In genomic region chr1:179876289-179876715, GRCh38 we compare ENCODE assay signal across 1 cellular context.
A peak's percentile ranks its signal among the peaks of the same experiment; 100 is the strongest.
TF ChIP-seq lines count a peak whose summit lies in the region.

No MANE protein-coding gene starts in this region.

TF ChIP-seq in K562, 482 proteins besides CTCF, POLR2A, EP300 and RAD21 (continues in another document):
- TF ChIP-seq, protein P1, sequence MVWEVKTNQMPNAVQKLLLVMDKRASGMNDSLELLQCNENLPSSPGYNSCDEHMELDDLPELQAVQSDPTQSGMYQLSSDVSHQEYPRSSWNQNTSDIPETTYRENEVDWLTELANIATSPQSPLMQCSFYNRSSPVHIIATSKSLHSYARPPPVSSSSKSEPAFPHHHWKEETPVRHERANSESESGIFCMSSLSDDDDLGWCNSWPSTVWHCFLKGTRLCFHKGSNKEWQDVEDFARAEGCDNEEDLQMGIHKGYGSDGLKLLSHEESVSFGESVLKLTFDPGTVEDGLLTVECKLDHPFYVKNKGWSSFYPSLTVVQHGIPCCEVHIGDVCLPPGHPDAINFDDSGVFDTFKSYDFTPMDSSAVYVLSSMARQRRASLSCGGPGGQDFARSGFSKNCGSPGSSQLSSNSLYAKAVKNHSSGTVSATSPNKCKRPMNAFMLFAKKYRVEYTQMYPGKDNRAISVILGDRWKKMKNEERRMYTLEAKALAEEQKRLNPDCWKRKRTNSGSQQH (CRISPR knock-in tag; IDR thresholded peaks at IDR 0.05), result no peak
- no peak for TF ChIP-seq PCBP1 (IDR thresholded peaks at IDR 0.05; ENCODE audit: low read depth, low read length, poor library complexity, severe bottlenecking)
- peak; percentile 76; the same call in 1 of the 2 replicates for TF ChIP-seq BHLHE40 (IDR thresholded peaks at IDR 0.05; ENCODE audit: low read length)
- TF ChIP-seq NFIX (CRISPR knock-in tag; IDR thresholded peaks at IDR 0.05; ENCODE audit: low read depth), result no peak
- peak; percentile 93 for TF ChIP-seq TEAD4 (IDR thresholded peaks at IDR 0.05; ENCODE audit: low read length)
- no peak for TF ChIP-seq TEAD4 (CRISPR knock-in tag; IDR thresholded peaks at IDR 0.05; ENCODE audit: borderline replicate concordance)
- TF ChIP-seq, protein P2, sequence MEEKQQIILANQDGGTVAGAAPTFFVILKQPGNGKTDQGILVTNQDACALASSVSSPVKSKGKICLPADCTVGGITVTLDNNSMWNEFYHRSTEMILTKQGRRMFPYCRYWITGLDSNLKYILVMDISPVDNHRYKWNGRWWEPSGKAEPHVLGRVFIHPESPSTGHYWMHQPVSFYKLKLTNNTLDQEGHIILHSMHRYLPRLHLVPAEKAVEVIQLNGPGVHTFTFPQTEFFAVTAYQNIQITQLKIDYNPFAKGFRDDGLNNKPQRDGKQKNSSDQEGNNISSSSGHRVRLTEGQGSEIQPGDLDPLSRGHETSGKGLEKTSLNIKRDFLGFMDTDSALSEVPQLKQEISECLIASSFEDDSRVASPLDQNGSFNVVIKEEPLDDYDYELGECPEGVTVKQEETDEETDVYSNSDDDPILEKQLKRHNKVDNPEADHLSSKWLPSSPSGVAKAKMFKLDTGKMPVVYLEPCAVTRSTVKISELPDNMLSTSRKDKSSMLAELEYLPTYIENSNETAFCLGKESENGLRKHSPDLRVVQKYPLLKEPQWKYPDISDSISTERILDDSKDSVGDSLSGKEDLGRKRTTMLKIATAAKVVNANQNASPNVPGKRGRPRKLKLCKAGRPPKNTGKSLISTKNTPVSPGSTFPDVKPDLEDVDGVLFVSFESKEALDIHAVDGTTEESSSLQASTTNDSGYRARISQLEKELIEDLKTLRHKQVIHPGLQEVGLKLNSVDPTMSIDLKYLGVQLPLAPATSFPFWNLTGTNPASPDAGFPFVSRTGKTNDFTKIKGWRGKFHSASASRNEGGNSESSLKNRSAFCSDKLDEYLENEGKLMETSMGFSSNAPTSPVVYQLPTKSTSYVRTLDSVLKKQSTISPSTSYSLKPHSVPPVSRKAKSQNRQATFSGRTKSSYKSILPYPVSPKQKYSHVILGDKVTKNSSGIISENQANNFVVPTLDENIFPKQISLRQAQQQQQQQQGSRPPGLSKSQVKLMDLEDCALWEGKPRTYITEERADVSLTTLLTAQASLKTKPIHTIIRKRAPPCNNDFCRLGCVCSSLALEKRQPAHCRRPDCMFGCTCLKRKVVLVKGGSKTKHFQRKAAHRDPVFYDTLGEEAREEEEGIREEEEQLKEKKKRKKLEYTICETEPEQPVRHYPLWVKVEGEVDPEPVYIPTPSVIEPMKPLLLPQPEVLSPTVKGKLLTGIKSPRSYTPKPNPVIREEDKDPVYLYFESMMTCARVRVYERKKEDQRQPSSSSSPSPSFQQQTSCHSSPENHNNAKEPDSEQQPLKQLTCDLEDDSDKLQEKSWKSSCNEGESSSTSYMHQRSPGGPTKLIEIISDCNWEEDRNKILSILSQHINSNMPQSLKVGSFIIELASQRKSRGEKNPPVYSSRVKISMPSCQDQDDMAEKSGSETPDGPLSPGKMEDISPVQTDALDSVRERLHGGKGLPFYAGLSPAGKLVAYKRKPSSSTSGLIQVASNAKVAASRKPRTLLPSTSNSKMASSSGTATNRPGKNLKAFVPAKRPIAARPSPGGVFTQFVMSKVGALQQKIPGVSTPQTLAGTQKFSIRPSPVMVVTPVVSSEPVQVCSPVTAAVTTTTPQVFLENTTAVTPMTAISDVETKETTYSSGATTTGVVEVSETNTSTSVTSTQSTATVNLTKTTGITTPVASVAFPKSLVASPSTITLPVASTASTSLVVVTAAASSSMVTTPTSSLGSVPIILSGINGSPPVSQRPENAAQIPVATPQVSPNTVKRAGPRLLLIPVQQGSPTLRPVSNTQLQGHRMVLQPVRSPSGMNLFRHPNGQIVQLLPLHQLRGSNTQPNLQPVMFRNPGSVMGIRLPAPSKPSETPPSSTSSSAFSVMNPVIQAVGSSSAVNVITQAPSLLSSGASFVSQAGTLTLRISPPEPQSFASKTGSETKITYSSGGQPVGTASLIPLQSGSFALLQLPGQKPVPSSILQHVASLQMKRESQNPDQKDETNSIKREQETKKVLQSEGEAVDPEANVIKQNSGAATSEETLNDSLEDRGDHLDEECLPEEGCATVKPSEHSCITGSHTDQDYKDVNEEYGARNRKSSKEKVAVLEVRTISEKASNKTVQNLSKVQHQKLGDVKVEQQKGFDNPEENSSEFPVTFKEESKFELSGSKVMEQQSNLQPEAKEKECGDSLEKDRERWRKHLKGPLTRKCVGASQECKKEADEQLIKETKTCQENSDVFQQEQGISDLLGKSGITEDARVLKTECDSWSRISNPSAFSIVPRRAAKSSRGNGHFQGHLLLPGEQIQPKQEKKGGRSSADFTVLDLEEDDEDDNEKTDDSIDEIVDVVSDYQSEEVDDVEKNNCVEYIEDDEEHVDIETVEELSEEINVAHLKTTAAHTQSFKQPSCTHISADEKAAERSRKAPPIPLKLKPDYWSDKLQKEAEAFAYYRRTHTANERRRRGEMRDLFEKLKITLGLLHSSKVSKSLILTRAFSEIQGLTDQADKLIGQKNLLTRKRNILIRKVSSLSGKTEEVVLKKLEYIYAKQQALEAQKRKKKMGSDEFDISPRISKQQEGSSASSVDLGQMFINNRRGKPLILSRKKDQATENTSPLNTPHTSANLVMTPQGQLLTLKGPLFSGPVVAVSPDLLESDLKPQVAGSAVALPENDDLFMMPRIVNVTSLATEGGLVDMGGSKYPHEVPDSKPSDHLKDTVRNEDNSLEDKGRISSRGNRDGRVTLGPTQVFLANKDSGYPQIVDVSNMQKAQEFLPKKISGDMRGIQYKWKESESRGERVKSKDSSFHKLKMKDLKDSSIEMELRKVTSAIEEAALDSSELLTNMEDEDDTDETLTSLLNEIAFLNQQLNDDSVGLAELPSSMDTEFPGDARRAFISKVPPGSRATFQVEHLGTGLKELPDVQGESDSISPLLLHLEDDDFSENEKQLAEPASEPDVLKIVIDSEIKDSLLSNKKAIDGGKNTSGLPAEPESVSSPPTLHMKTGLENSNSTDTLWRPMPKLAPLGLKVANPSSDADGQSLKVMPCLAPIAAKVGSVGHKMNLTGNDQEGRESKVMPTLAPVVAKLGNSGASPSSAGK (IDR thresholded peaks at IDR 0.05), result no peak
- TF ChIP-seq ZNF280B (CRISPR knock-in tag; IDR thresholded peaks at IDR 0.05), result no peak
- TF ChIP-seq, protein P3, sequence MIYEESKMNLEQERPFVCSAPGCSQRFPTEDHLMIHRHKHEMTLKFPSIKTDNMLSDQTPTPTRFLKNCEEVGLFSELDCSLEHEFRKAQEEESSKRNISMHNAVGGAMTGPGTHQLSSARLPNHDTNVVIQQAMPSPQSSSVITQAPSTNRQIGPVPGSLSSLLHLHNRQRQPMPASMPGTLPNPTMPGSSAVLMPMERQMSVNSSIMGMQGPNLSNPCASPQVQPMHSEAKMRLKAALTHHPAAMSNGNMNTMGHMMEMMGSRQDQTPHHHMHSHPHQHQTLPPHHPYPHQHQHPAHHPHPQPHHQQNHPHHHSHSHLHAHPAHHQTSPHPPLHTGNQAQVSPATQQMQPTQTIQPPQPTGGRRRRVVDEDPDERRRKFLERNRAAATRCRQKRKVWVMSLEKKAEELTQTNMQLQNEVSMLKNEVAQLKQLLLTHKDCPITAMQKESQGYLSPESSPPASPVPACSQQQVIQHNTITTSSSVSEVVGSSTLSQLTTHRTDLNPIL (CRISPR knock-in tag; IDR thresholded peaks at IDR 0.05), result no peak
- peak; percentile 91 for TF ChIP-seq CEBPG (CRISPR knock-in tag; IDR thresholded peaks at IDR 0.05)
- TF ChIP-seq CEBPG (tag; conservative IDR thresholded peaks at IDR 0.05 in 1 of 2, IDR thresholded peaks at IDR 0.05 in 1 of 2), result peak; percentile 97 to 98
- no peak for TF ChIP-seq GTF2E2 (tag; IDR thresholded peaks at IDR 0.05)
- TF ChIP-seq MXI1 (IDR thresholded peaks at IDR 0.05; ENCODE audit: low read depth, low read length), result no peak
- TF ChIP-seq, protein P4, sequence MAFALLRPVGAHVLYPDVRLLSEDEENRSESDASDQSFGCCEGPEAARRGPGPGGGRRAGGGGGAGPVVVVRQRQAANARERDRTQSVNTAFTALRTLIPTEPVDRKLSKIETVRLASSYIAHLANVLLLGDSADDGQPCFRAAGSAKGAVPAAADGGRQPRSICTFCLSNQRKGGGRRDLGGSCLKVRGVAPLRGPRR (CRISPR knock-in tag; IDR thresholded peaks at IDR 0.05), result no peak
- no peak for TF ChIP-seq ARID2 (IDR thresholded peaks at IDR 0.05)
- peak; percentile 17; the same call in 1 of the 2 replicates for TF ChIP-seq ZNF316 (IDR thresholded peaks at IDR 0.05)
- no peak for TF ChIP-seq ZNF778 (CRISPR knock-in tag; IDR thresholded peaks at IDR 0.05)
- TF ChIP-seq, protein P5, sequence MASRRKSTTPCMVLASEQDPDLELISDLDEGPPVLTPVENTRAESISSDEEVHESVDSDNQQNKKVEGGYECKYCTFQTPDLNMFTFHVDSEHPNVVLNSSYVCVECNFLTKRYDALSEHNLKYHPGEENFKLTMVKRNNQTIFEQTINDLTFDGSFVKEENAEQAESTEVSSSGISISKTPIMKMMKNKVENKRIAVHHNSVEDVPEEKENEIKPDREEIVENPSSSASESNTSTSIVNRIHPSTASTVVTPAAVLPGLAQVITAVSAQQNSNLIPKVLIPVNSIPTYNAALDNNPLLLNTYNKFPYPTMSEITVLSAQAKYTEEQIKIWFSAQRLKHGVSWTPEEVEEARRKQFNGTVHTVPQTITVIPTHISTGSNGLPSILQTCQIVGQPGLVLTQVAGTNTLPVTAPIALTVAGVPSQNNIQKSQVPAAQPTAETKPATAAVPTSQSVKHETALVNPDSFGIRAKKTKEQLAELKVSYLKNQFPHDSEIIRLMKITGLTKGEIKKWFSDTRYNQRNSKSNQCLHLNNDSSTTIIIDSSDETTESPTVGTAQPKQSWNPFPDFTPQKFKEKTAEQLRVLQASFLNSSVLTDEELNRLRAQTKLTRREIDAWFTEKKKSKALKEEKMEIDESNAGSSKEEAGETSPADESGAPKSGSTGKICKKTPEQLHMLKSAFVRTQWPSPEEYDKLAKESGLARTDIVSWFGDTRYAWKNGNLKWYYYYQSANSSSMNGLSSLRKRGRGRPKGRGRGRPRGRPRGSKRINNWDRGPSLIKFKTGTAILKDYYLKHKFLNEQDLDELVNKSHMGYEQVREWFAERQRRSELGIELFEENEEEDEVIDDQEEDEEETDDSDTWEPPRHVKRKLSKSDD (conservative IDR thresholded peaks at IDR 0.05; ENCODE audit: low read length), result no peak
- no peak for TF ChIP-seq SMARCB1 (IDR thresholded peaks at IDR 0.05; ENCODE audit: insufficient read length, low read depth)
- TF ChIP-seq FOSL1 (tag; conservative IDR thresholded peaks at IDR 0.05), result peak; percentile 98
- no peak for TF ChIP-seq TAF7 (tag; IDR thresholded peaks at IDR 0.05)
- TF ChIP-seq FOS (IDR thresholded peaks at IDR 0.05; ENCODE audit: extremely low read depth, insufficient read length), result peak; percentile 57
- TF ChIP-seq BRD4 (IDR thresholded peaks at IDR 0.05), result no peak
- no peak for TF ChIP-seq ESRRA (IDR thresholded peaks at IDR 0.05; ENCODE audit: borderline replicate concordance, low read depth)
- no peak for TF ChIP-seq OTX1 (CRISPR knock-in tag; IDR thresholded peaks at IDR 0.05)
- TF ChIP-seq GABPB2 (CRISPR knock-in tag; conservative IDR thresholded peaks at IDR 0.05), result no peak
- no peak for TF ChIP-seq ZNF263 (CRISPR knock-in tag; IDR thresholded peaks at IDR 0.05; ENCODE audit: borderline replicate concordance)
- TF ChIP-seq ZKSCAN1 (IDR thresholded peaks at IDR 0.05; ENCODE audit: low read depth, low read length), result no peak
- peak; percentile 60 for TF ChIP-seq ATF7 (IDR thresholded peaks at IDR 0.05)
- TF ChIP-seq SMARCA4 (IDR thresholded peaks at IDR 0.05), result peak; percentile 92
- no peak for TF ChIP-seq ZNF134 (CRISPR knock-in tag; conservative IDR thresholded peaks at IDR 0.05)
- 0 out of 2 replicates have a peak, but pooled peaks have one; percentile 21 for TF ChIP-seq LEF1 (IDR thresholded peaks at IDR 0.05)
- no peak for TF ChIP-seq ZBTB9 (CRISPR knock-in tag; IDR thresholded peaks at IDR 0.05)
- no peak for TF ChIP-seq HNRNPK (IDR thresholded peaks at IDR 0.05; ENCODE audit: low read depth, low read length, poor library complexity, severe bottlenecking)
- TF ChIP-seq POLR2G (IDR thresholded peaks at IDR 0.05; ENCODE audit: low read depth, low read length), result no peak
- TF ChIP-seq, protein P6, sequence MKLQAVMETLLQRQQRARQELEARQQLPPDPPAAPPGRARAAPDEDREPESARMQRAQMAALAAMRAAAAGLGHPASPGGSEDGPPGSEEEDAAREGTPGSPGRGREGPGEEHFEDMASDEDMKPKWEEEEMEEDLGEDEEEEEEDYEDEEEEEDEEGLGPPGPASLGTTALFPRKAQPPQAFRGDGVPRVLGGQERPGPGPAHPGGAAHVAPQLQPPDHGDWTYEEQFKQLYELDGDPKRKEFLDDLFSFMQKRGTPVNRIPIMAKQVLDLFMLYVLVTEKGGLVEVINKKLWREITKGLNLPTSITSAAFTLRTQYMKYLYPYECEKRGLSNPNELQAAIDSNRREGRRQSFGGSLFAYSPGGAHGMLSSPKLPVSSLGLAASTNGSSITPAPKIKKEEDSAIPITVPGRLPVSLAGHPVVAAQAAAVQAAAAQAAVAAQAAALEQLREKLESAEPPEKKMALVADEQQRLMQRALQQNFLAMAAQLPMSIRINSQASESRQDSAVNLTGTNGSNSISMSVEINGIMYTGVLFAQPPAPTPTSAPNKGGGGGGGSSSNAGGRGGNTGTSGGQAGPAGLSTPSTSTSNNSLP (IDR thresholded peaks at IDR 0.05; ENCODE audit: borderline replicate concordance, low read depth, low read length), result 0 out of 2 replicates have a peak, but pooled peaks have one; percentile 10
- TF ChIP-seq CHD1 (IDR thresholded peaks at IDR 0.05; ENCODE audit: low read length), result no peak
